13 cellular contexts compared by ENCODE assay signal in genomic region chr11:123145220-123145619, GRCh38. TPM values are rescaled to one million over a fixed set of nuclear protein-coding genes. Genes with fewer than 3 reads are reported as not detected.
DNase-seq lines count a peak whose midpoint lies in the region; ATAC-seq and TF ChIP-seq lines count a peak whose summit lies in the region.
"Had no signal": no experiment of that assay in that cellular context is flagged by ENCODE, and none has a peak within 500 bp of the region (broad histone marks: within the 10 kb centered on the region; RNA-seq: fewer than 3 reads in every experiment).

No MANE protein-coding gene starts in this region.

- peaks cover 3% of the 10 kb centered on the region for H3K27me3 Mint-ChIP-seq in glutamatergic neuron (ENCODE audit: unreplicated experiment)
- H3K27me3 Mint-ChIP-seq: central memory CD8-positive, alpha-beta T cell had no signal

- intact Hi-C loops in upper lobe of right lung (cut with DNase I), result no loop called here

- peak overlapping the region; percentile 90 for H3K27ac Mint-ChIP-seq in glutamatergic neuron (ENCODE audit: unreplicated experiment)

- TF ChIP-seq CTCF in glutamatergic neuron (IDR thresholded peaks at IDR 0.05; ENCODE audit: partially characterized antibody, unreplicated experiment), result no peak
- no peak for TF ChIP-seq CTCF in upper lobe of right lung (IDR thresholded peaks at IDR 0.05)

- no peak overlapping the region for H3K4me3 ChIP-seq in upper lobe of right lung

- ATAC-seq in upper lobe of right lung (peak; percentile 89), HG03196 (IDR thresholded peaks at IDR 0.05; ENCODE audit: unreplicated experiment) (no peak), GM19328 (IDR thresholded peaks at IDR 0.05; ENCODE audit: unreplicated experiment) (no peak)

- in situ Hi-C loops in SK-MEL-5 (cut with HindIII; ENCODE audit: low pct_unique_long_range_greater_than_20kb, low sequenced_read_pairs), result no loop called here

- no peaks in the 10 kb centered on the region for H3K27me3 ChIP-seq in upper lobe of right lung

- no peak overlapping the region for H3K27ac ChIP-seq in upper lobe of right lung
- H3K27ac ChIP-seq: HL-60 had no signal

- H3K4me3 Mint-ChIP-seq in glutamatergic neuron (ENCODE audit: unreplicated experiment), result no peak overlapping the region
- H3K4me3 Mint-ChIP-seq: central memory CD8-positive, alpha-beta T cell; neural crest cell had no signal

- peaks cover 13% of the 10 kb centered on the region for H3K9me3 Mint-ChIP-seq in glutamatergic neuron (ENCODE audit: unreplicated experiment)
- H3K9me3 Mint-ChIP-seq: central memory CD8-positive, alpha-beta T cell; neural crest cell had no signal

- peaks cover 32% of the 10 kb centered on the region for H3K4me1 Mint-ChIP-seq in glutamatergic neuron (ENCODE audit: low read depth, unreplicated experiment)
- H3K4me1 Mint-ChIP-seq: central memory CD8-positive, alpha-beta T cell; neural crest cell had no signal

- H3K9me3 ChIP-seq in upper lobe of right lung, result no peaks in the 10 kb centered on the region

- H3K4me1 ChIP-seq in upper lobe of right lung, result peaks cover 6% of the 10 kb centered on the region

- no peaks in the 10 kb centered on the region for H3K36me3 ChIP-seq in upper lobe of right lung

- DNase-seq in NCI-H2196 (lab: John Stamatoyannopoulos, UW; ENCODE audit: unreplicated experiment) (peak; percentile 31), NCI-H2196 treated with DMSO at 0.1 percent for 48 hours (lab: John Stamatoyannopoulos, UW; ENCODE audit: unreplicated experiment) (no peak), SK-MEL-5 (ENCODE audit: low read depth, low spot score) (peak; percentile 69), glutamatergic neuron (no peak), upper lobe of right lung (peak; percentile 68), AML-193 (lab: John Stamatoyannopoulos, UW) (no peak)
- DNase-seq: stimulated activated naive CD4-positive, alpha-beta T cell treated with Interleukin-2 at 50 U/mL for 16 hours; T-helper 2 cell had no signal

- no peaks in the 10 kb centered on the region for H3K36me3 Mint-ChIP-seq in glutamatergic neuron (ENCODE audit: unreplicated experiment)

RNA-seq across cellular contexts. Expression of gene CLMP, which starts 49.8 kb away (rescaled TPM):
- total RNA-seq in SK-MEL-5 (2014; rRNA removed; shearing (Covaris generic)), result not detected in 2 replicates
- polyA plus RNA-seq in SK-MEL-5 (2015; cell fraction: cytosol; rRNA removed), result not detected in 2 replicates
- polyA plus RNA-seq in SK-MEL-5 (2015; cell fraction: nucleus; rRNA removed), result not detected in 2 replicates
- 24.2 TPM for total RNA-seq in glutamatergic neuron (ENCODE audit: unreplicated experiment)
- 17.6 TPM for total RNA-seq in upper lobe of right lung

Comparison
In these comparisons a context has a peak if more than half of its experiments do, and no peak if none do; other contexts are left out.
1. DNase-seq: peak in NCI-H2196 (single experiment), SK-MEL-5 (single experiment) and upper lobe of right lung (single experiment); none in NCI-H2196 treated with DMSO at 0.1 percent for 48 hours (single experiment), glutamatergic neuron (single experiment) and AML-193 (0 of 2).
2. RNA of gene CLMP, which starts 49.8 kb away (total RNA-seq): 24.2 TPM in glutamatergic neuron (single experiment) and 17.6 TPM in upper lobe of right lung (single experiment); not detected in SK-MEL-5; every median in the first group is over 10 times any median in the second.